12 cellular contexts compared by ENCODE assay signal in genomic region chr1:74485622-74486021, GRCh38. TPM values are rescaled to one million over a fixed set of nuclear protein-coding genes. Genes with fewer than 3 reads are reported as not detected.
"Had no signal": no experiment of that assay in that cellular context is flagged by ENCODE, and none has a peak within 500 bp of the region (broad histone marks: within the 10 kb centered on the region; RNA-seq: fewer than 3 reads in every experiment).

No MANE protein-coding gene starts in this region.

- H3K27ac ChIP-seq: dorsolateral prefrontal cortex, foreskin keratinocyte, heart left ventricle, thoracic aorta had no signal

- ATAC-seq: activated T-cell treated with anti-CD3 and anti-CD28 coated beads, Interleukin-2, amount 50 U/mL, for 4 hours; foreskin keratinocyte; left lobe of liver had no signal

- DNase-seq: activated CD4-positive, alpha-beta T cell treated with anti-CD3 and anti-CD28 coated beads for 1 hour; activated CD4-positive, alpha-beta T cell treated with anti-CD3 and anti-CD28 coated beads, Interleukin-2, amount 50 U/mL, for 48 hours; activated effector memory CD4-positive, alpha-beta T cell treated with anti-CD3 and anti-CD28 coated beads, Interleukin-2, amount 50 U/mL, for 16 hours; activated T-cell treated with anti-CD3 and anti-CD28 coated beads, Interleukin-2, amount 50 U/mL, for 4 hours; amygdala; dorsolateral prefrontal cortex; foreskin keratinocyte; heart left ventricle; stimulated activated CD4-positive, alpha-beta T cell treated with anti-CD3 and anti-CD28 coated beads, Interleukin-4, amount 100 ng/mL, for 1 hour had no signal

RNA-seq across cellular contexts. Expression of gene LRRC53, which starts 26.8 kb away (rescaled TPM):
- polyA plus RNA-seq: esophagus, foreskin keratinocyte had no signal
